In genomic region chr19:47607564-47608073, GRCh38 we compare ENCODE assay signal across 8 cellular contexts. TPM values are rescaled to one million over a fixed set of nuclear protein-coding genes. Genes with fewer than 3 reads are reported as not detected.
DNase-seq lines count a peak whose midpoint lies in the region; ATAC-seq and TF ChIP-seq lines count a peak whose summit lies in the region.

No MANE protein-coding gene starts in this region.

- H3K4me3 Mint-ChIP-seq in T-helper 17 cell: peak overlapping the region; percentile 93

- peak overlapping the region; percentile 86 for H3K4me3 ChIP-seq in GM12864 (ENCODE audit: low read depth, low read length)
- H3K4me3 ChIP-seq in fibroblast of villous mesenchyme (ENCODE audit: low read depth, low read length): peak overlapping the region; percentile 90
- peak overlapping the region; percentile 77 to 100 (median 96) for H3K4me3 ChIP-seq in gastrocnemius medialis

- POLR2A ChIA-PET in GM10248 (lab: Yijun Ruan, JAX): interaction anchor here (1.5 kb wide), 1 partner anchor 310 kb away, joined by 5 read pairs; no protein-coding TSS in a partner anchor

- no peaks in the 10 kb centered on the region for H3K27me3 ChIP-seq in gastrocnemius medialis

- DNase-seq in GM12864 (ENCODE audit: low read depth) (no peak), T-helper 17 cell (no peak), fibroblast of villous mesenchyme (ENCODE audit: low read depth) (no peak), gastrocnemius medialis (no peak), mesenteric fat pad (ENCODE audit: low spot score) (no peak), GM10248 (ENCODE audit: extremely low spot score) (no peak), NCI-H1417 (lab: John Stamatoyannopoulos, UW) (no peak)

- TF ChIP-seq POLR2A in gastrocnemius medialis (IDR thresholded peaks at IDR 0.05): no peak

- peaks cover 27 to 34% of the 10 kb centered on the region in 2 donors for H3K4me1 ChIP-seq in gastrocnemius medialis

- peak overlapping the region; percentile 41 for H3K27ac Mint-ChIP-seq in T-helper 17 cell

- no peaks in the 10 kb centered on the region for H3K27me3 Mint-ChIP-seq in T-helper 17 cell

- ATAC-seq in T-helper 17 cell (no peak), gastrocnemius medialis (no peak), HG03097 (IDR thresholded peaks at IDR 0.05; ENCODE audit: low FRiP score, unreplicated experiment) (no peak)

- CTCF ChIA-PET in GM10248 (lab: Yijun Ruan, JAX): interaction anchor here (1.2 to 1.8 kb wide), 2 partner anchors 92 to 171 kb away, joined by 3 to 5 read pairs; partner anchors contain the start of gene NAPA

- TF ChIP-seq CTCF in GM12864 (IDR thresholded peaks at IDR 0.05; ENCODE audit: low read depth, low read length, missing control alignments) (no peak), fibroblast of villous mesenchyme (IDR thresholded peaks at IDR 0.05; ENCODE audit: insufficient read depth, low read depth, low read length) (no peak), gastrocnemius medialis (IDR thresholded peaks at IDR 0.05 in 4 of 5, conservative IDR thresholded peaks at IDR 0.05 in 1 of 5) (no peak), GM10248 (IDR thresholded peaks at IDR 0.05; ENCODE audit: control extremely low read depth, extremely low read depth, low read depth, missing control alignments) (no peak)

- intact Hi-C loops in gastrocnemius medialis (cut with DNase I; ENCODE audit: low total_unique reads): loop anchor here (1.0 to 5.0 kb wide), 4 partner anchors 7 to 170 kb away; partner anchors contain the start of genes NAPA and SELENOW

- H3K9me3 ChIP-seq in T-helper 17 cell (ENCODE audit: control insufficient read depth, low read length, poor library complexity, severe bottlenecking) (no peaks in the 10 kb centered on the region), gastrocnemius medialis (no peaks in the 10 kb centered on the region)

- peaks cover 17% of the 10 kb centered on the region for H3K4me1 Mint-ChIP-seq in T-helper 17 cell

- no peaks in the 10 kb centered on the region for H3K36me3 ChIP-seq in gastrocnemius medialis

- in situ Hi-C loops in gastrocnemius medialis (cut with MboI; ENCODE audit: low sequenced_read_pairs in 4 of 4): loop anchor here in 1 of 4 donors (10.0 kb wide), 1 partner anchor 87 kb away; no protein-coding TSS in a partner anchor

- H3K36me3 Mint-ChIP-seq in T-helper 17 cell (ENCODE audit: low read depth): no peaks in the 10 kb centered on the region

- H3K27ac ChIP-seq in gastrocnemius medialis: peak overlapping the region; percentile 92 to 100 (median 99)

RNA-seq across cellular contexts. Expression of gene BICRA, which starts 1.3 kb away (rescaled TPM):
- total RNA-seq in T-helper 17 cell (10 to 100 TPM; 32.1 to 34.8 TPM), fibroblast of villous mesenchyme (3.0 and 5.2 TPM in 2 replicates), gastrocnemius medialis (10 to 100 TPM in 3 of 4 donors, 1 to 10 TPM in 1; 8.4 to 35.2 (median 28.7) TPM), mesenteric fat pad (14.5 TPM)

RNA-seq across cellular contexts. Expression of gene ZNF541, which starts 34.7 kb away (rescaled TPM):
- total RNA-seq in T-helper 17 cell: under 1 TPM; 0.65 to 0.99 TPM
- under 0.01 TPM in 2 replicates for total RNA-seq in fibroblast of villous mesenchyme
- total RNA-seq in gastrocnemius medialis: not detected
- total RNA-seq in mesenteric fat pad: 0.87 TPM
